In genomic region chr15:84173231-84173610, GRCh38 we compare ENCODE assay signal across 7 cellular contexts.
DNase-seq lines count a peak whose midpoint lies in the region; ATAC-seq, FAIRE-seq and TF ChIP-seq lines count a peak whose summit lies in the region.
"Not testable (repeated sequence)": the region's sequence is repeated elsewhere in the genome, so short reads cannot be mapped to it uniquely, and the experiment has no call there.

No MANE protein-coding gene starts in this region.

- H3K4me3 Mint-ChIP-seq in activated CD8-positive, alpha-beta T cell treated with anti-CD3 and anti-CD28 coated beads for 36 hours; progenitor cell of endocrine pancreas (ENCODE audit: low read depth): not testable (repeated sequence)
- H3K4me3 Mint-ChIP-seq in MCF 10A (ENCODE audit: unreplicated experiment) = peak overlapping the region; percentile 48

- H2AFZ ChIP-seq in IMR-90 (replicated peaks; ENCODE audit: low read length, poor library complexity) = not testable (repeated sequence)

- WGBS in IMR-90 (ENCODE audit: extremely low coverage in 2 of 2, insufficient read length in 1 of 2), 2 experiments = no CpG with 5 or more reads among the region's 22 CpGs

- peak overlapping the region; percentile 33; the same call in 1 of the 2 replicates for H3K4me2 ChIP-seq in IMR-90 (ENCODE audit: low read depth, low read length)

- not testable (repeated sequence) for H4K8ac ChIP-seq in IMR-90 (ENCODE audit: low read depth in 2 of 2, low read length in 2 of 2)

- not testable (repeated sequence) for H2BK5ac ChIP-seq in IMR-90 (ENCODE audit: low read depth, low read length, poor library complexity, severe bottlenecking)

- intact Hi-C loops in IMR-90 (cut with micrococcal nuclease); activated CD8-positive, alpha-beta T cell treated with anti-CD3 and anti-CD28 coated beads for 36 hours (cut with micrococcal nuclease); MCF 10A (cut with micrococcal nuclease); kidney (cut with DNase I): not testable (repeated sequence)

- not testable (repeated sequence) for H3K9me1 ChIP-seq in IMR-90 (ENCODE audit: insufficient read depth, low read length)

- not testable (repeated sequence) for H3K4me1 Mint-ChIP-seq in activated CD8-positive, alpha-beta T cell treated with anti-CD3 and anti-CD28 coated beads for 36 hours (ENCODE audit: low read depth); MCF 10A (ENCODE audit: insufficient read depth, unreplicated experiment); progenitor cell of endocrine pancreas (ENCODE audit: low read depth)

- not testable (repeated sequence) for DNase-seq in IMR-90; MCF 10A (ENCODE audit: unreplicated experiment); fibroblast of the aortic adventitia (ENCODE audit: low read depth)
- peak; percentile 5 for DNase-seq in activated CD8-positive, alpha-beta T cell treated with anti-CD3 and anti-CD28 coated beads for 36 hours
- DNase-seq in kidney (peak; percentile 64), progenitor cell of endocrine pancreas (ENCODE audit: low spot score, unreplicated experiment) (peak; percentile 16)
- DNase-seq in stimulated activated CD8-positive, alpha-beta memory T cell treated with anti-CD3 and anti-CD28 coated beads, Interleukin-4, amount 100 ng/mL, for 48 hours = peak; percentile 33

- not testable (repeated sequence) for H2BK20ac ChIP-seq in IMR-90 (ENCODE audit: low read depth, low read length)

- not testable (repeated sequence) for H4K5ac ChIP-seq in IMR-90 (ENCODE audit: low read depth, low read length)

- not testable (repeated sequence) for H3K36me3 Mint-ChIP-seq in activated CD8-positive, alpha-beta T cell treated with anti-CD3 and anti-CD28 coated beads for 36 hours (ENCODE audit: low read depth); MCF 10A (ENCODE audit: insufficient read depth, unreplicated experiment); progenitor cell of endocrine pancreas (ENCODE audit: insufficient read depth)

- H3K56ac ChIP-seq in IMR-90 (ENCODE audit: extremely low read depth, insufficient read depth, low read length) = not testable (repeated sequence)

- H3K18ac ChIP-seq in IMR-90 (ENCODE audit: low read depth, low read length) = not testable (repeated sequence)

- not testable (repeated sequence) for H3K4me1 ChIP-seq in IMR-90 (ENCODE audit: control insufficient read depth, insufficient read depth, low read length); kidney (ENCODE audit: control insufficient read depth in 1 of 2, insufficient read depth in 1 of 2, low read depth in 1 of 2, low read length in 2 of 2)

- not testable (repeated sequence) for TF ChIP-seq CTCF in IMR-90 (conservative IDR thresholded peaks at IDR 0.05; ENCODE audit: low read depth, low read length); activated CD8-positive, alpha-beta T cell treated with anti-CD3 and anti-CD28 coated beads for 36 hours (IDR thresholded peaks at IDR 0.05); MCF 10A (IDR thresholded peaks at IDR 0.05; ENCODE audit: unreplicated experiment); fibroblast of the aortic adventitia (IDR thresholded peaks at IDR 0.05; ENCODE audit: insufficient read depth, low read length); kidney (IDR thresholded peaks at IDR 0.05; ENCODE audit: borderline replicate concordance, extremely low read depth, insufficient read depth); progenitor cell of endocrine pancreas (IDR thresholded peaks at IDR 0.05; ENCODE audit: unreplicated experiment)

- dilution Hi-C loops in IMR-90 (cut with HindIII; ENCODE audit: low sequenced_read_pairs, unreplicated experiment) = not testable (repeated sequence)

- peak overlapping the region; percentile 38 for H3K27ac ChIP-seq in IMR-90 (ENCODE audit: insufficient read depth, low read length)
- H3K27ac ChIP-seq in kidney (ENCODE audit: low read depth in 2 of 2, low read length in 2 of 2) = not testable (repeated sequence)

- not testable (repeated sequence) for FAIRE-seq in kidney (lab: Jason Lieb, UNC)

- not testable (repeated sequence) for H2AK5ac ChIP-seq in IMR-90 (ENCODE audit: low read depth, low read length)

- H2BK15ac ChIP-seq in IMR-90 (ENCODE audit: low read depth, low read length) = not testable (repeated sequence)

- not testable (repeated sequence) for TF ChIP-seq POLR2A in IMR-90 (IDR thresholded peaks at IDR 0.05; ENCODE audit: low read depth, low read length)

- not testable (repeated sequence) for ATAC-seq in IMR-90 (ENCODE audit: low read depth); activated CD8-positive, alpha-beta T cell treated with anti-CD3 and anti-CD28 coated beads for 36 hours

- not testable (repeated sequence) for H3K4ac ChIP-seq in IMR-90 (ENCODE audit: low read depth, low read length)

- BruUV-seq in IMR-90 (replicated peaks; lab: Mats Ljungman, UMichigan) = not testable (repeated sequence)
- TSS peak; percentile 29 for BruUV-seq in MCF 10A (replicated peaks; lab: Mats Ljungman, UMichigan)

- not testable (repeated sequence) for TF ChIP-seq RAD21 in IMR-90 (IDR thresholded peaks at IDR 0.05; ENCODE audit: low read length)

- CTCF ChIA-PET in IMR-90 (lab: Yijun Ruan, JAX); activated CD8-positive, alpha-beta T cell treated with anti-CD3 and anti-CD28 coated beads for 36 hours (lab: Charles Lee); MCF 10A (lab: Yijun Ruan, JAX): not testable (repeated sequence)

- not testable (repeated sequence) for H3K27ac Mint-ChIP-seq in activated CD8-positive, alpha-beta T cell treated with anti-CD3 and anti-CD28 coated beads for 36 hours; MCF 10A (ENCODE audit: low read depth, unreplicated experiment); progenitor cell of endocrine pancreas

- POLR2A ChIA-PET in IMR-90 (lab: Charles Lee; ENCODE audit: unreplicated experiment); activated CD8-positive, alpha-beta T cell treated with anti-CD3 and anti-CD28 coated beads for 36 hours (lab: Charles Lee); MCF 10A (lab: Yijun Ruan, JAX): not testable (repeated sequence)

- not testable (repeated sequence) for H3K14ac ChIP-seq in IMR-90 (replicated peaks; ENCODE audit: low read depth, low read length)

- not testable (repeated sequence) for H3K79me1 ChIP-seq in IMR-90 (ENCODE audit: low read depth in 1 of 2, low read length in 2 of 2)

- not testable (repeated sequence) for H2BK120ac ChIP-seq in IMR-90 (ENCODE audit: low read depth, low read length)

- H4K91ac ChIP-seq in IMR-90 (ENCODE audit: insufficient read depth, low read depth, low read length) = not testable (repeated sequence)

- H3K9me3 ChIP-seq in IMR-90 (ENCODE audit: control insufficient read depth, insufficient read depth, low read length); kidney (ENCODE audit: control insufficient read depth in 1 of 2, low read length in 2 of 2): not testable (repeated sequence)

- not testable (repeated sequence) for H3K9ac ChIP-seq in IMR-90 (ENCODE audit: low read depth, low read length); kidney (ENCODE audit: low read length in 2 of 2)

- not testable (repeated sequence) for H3K23ac ChIP-seq in IMR-90 (ENCODE audit: low read depth, low read length)

- H3K36me3 ChIP-seq in IMR-90 (ENCODE audit: control insufficient read depth, insufficient read depth, low read length); kidney (ENCODE audit: control insufficient read depth in 1 of 2, insufficient read depth in 2 of 2, low read length in 2 of 2): not testable (repeated sequence)

- in situ Hi-C loops in IMR-90 (cut with MboI; ENCODE audit: low sequenced_read_pairs) = not testable (repeated sequence)

- H2AK9ac ChIP-seq in IMR-90 (replicated peaks; ENCODE audit: low read depth, low read length, poor library complexity) = not testable (repeated sequence)

- not testable (repeated sequence) for H3K27me3 ChIP-seq in IMR-90 (ENCODE audit: control insufficient read depth, insufficient read depth, low read length)

- not testable (repeated sequence) for H3K9me3 Mint-ChIP-seq in activated CD8-positive, alpha-beta T cell treated with anti-CD3 and anti-CD28 coated beads for 36 hours; MCF 10A (ENCODE audit: unreplicated experiment); progenitor cell of endocrine pancreas (ENCODE audit: low read depth)

- H4K20me1 ChIP-seq in IMR-90 (ENCODE audit: insufficient read depth, low read length) = not testable (repeated sequence)

- H3K27me3 Mint-ChIP-seq in activated CD8-positive, alpha-beta T cell treated with anti-CD3 and anti-CD28 coated beads for 36 hours; MCF 10A (ENCODE audit: insufficient read depth, unreplicated experiment); progenitor cell of endocrine pancreas: not testable (repeated sequence)

- peak overlapping the region; percentile 47 for H3K4me3 ChIP-seq in IMR-90 (ENCODE audit: insufficient read depth, low read depth, low read length)
- H3K4me3 ChIP-seq in fibroblast of the aortic adventitia (ENCODE audit: low read depth, low read length) = peak overlapping the region; percentile 47
- H3K4me3 ChIP-seq in kidney (ENCODE audit: low read length in 2 of 2) = not testable (repeated sequence)
